ENCODE assay signal across 1 cellular context in the genomic region with DNA sequence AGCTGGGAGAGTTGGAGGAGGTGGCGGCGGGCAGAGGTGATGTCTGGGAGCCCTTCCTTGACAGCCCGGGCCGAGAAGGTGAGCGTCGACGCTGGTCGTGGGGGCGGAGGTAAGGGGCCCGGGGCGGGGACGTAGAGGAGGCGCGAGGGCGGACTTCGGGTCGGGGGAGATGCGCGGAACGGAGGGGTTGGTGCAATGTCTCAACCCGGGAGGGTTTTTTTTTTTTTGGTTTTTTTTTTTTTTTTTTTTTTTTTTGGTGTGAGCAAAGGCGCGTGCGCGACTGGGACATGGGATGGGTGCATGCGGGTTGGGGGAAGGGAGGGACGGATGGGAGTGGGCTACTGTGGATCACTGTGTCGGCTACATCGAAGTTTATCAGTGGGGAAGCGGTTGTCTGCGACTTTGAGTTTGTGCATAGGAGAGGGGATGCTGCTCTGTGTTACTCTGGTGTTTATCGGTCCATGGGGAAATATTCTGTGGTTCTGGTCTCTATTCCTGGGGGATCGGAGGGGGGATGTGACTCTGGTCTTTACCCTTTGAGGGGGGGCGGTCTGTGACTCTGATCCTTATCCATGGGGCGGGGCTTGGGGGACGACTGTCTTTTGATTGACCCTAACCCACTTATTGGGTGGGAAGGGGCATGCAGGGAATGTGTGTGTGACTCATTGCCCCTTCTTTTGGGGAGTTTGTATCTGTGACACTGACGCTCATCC.
A peak's percentile ranks its signal among the peaks of the same experiment; 100 is the strongest.
TF ChIP-seq lines count a peak whose summit lies in the region.

No MANE protein-coding gene starts in this region.

TF ChIP-seq in K562, 482 proteins besides CTCF, POLR2A, EP300 and RAD21 (continues in another document):
- TF ChIP-seq NFATC3 (IDR thresholded peaks at IDR 0.05) (no peak), EZH2 (IDR thresholded peaks at IDR 0.05; ENCODE audit: borderline replicate concordance, low read depth, low read length) (no peak), DNMT1 (IDR thresholded peaks at IDR 0.05) (no peak), ZNF584 (CRISPR knock-in tag; IDR thresholded peaks at IDR 0.05; ENCODE audit: low read depth) (no peak), GABPA (tag; conservative IDR thresholded peaks at IDR 0.05; ENCODE audit: low read depth) (no peak), RBM22 (IDR thresholded peaks at IDR 0.05; ENCODE audit: low read depth, low read length, poor library complexity, severe bottlenecking) (peak; percentile 42), PHTF2 (CRISPR knock-in tag; IDR thresholded peaks at IDR 0.05) (no peak), PCBP1 (IDR thresholded peaks at IDR 0.05; ENCODE audit: low read depth, low read length, poor library complexity, severe bottlenecking) (no peak), MYBL2 (IDR thresholded peaks at IDR 0.05; ENCODE audit: low read depth) (no peak), MYBL2 (CRISPR knock-in tag; IDR thresholded peaks at IDR 0.05; ENCODE audit: borderline replicate concordance) (no peak), EGR1 (conservative IDR thresholded peaks at IDR 0.05) (peak; percentile 60), MTF1 (CRISPR knock-in tag; IDR thresholded peaks at IDR 0.05; ENCODE audit: borderline replicate concordance) (no peak), KAT8 (IDR thresholded peaks at IDR 0.05; ENCODE audit: low read depth) (no peak), RNF2 (IDR thresholded peaks at IDR 0.05) (no peak), STAG1 (CRISPR knock-in tag; IDR thresholded peaks at IDR 0.05; ENCODE audit: borderline replicate concordance) (no peak), GABPB2 (CRISPR knock-in tag; conservative IDR thresholded peaks at IDR 0.05) (no peak), ZNF239 (CRISPR knock-in tag; IDR thresholded peaks at IDR 0.05) (no peak), KDM2B (CRISPR knock-in tag; IDR thresholded peaks at IDR 0.05) (no peak), ZC3H4 (CRISPR knock-in tag; IDR thresholded peaks at IDR 0.05; ENCODE audit: borderline replicate concordance) (no peak), CREM (IDR thresholded peaks at IDR 0.05; ENCODE audit: low read depth) (peak; percentile 2), ZNF41 (CRISPR knock-in tag; conservative IDR thresholded peaks at IDR 0.05) (no peak), RBM15 (IDR thresholded peaks at IDR 0.05; ENCODE audit: insufficient read depth, low read length) (no peak), PHF20 (IDR thresholded peaks at IDR 0.05; ENCODE audit: partially characterized antibody) (peak; percentile 36), KAT2B (IDR thresholded peaks at IDR 0.05; ENCODE audit: low read depth, low read length) (no peak), YY1 (IDR thresholded peaks at IDR 0.05; ENCODE audit: borderline replicate concordance in 1 of 3, control insufficient read depth in 1 of 3, extremely low read depth in 1 of 3, insufficient read depth in 3 of 3, insufficient read length in 1 of 3, insufficient replicate concordance in 2 of 3, low read depth in 1 of 3, low read length in 2 of 3) (no peak), ZNF436 (CRISPR knock-in tag; IDR thresholded peaks at IDR 0.05) (no peak), SRF (CRISPR knock-in tag; IDR thresholded peaks at IDR 0.05) (no peak), BRD4 (IDR thresholded peaks at IDR 0.05) (peak; percentile 67; the same call in 1 of the 2 replicates), HDAC1 (IDR thresholded peaks at IDR 0.05) (no peak), SMAD2 (IDR thresholded peaks at IDR 0.05; ENCODE audit: low read depth, low read length) (no peak), HIVEP1 (CRISPR knock-in tag; IDR thresholded peaks at IDR 0.05) (no peak), MIER1 (IDR thresholded peaks at IDR 0.05; ENCODE audit: low read depth) (no peak), PYGO2 (tag; IDR thresholded peaks at IDR 0.05) (no peak), SMAD1 (IDR thresholded peaks at IDR 0.05; ENCODE audit: low read depth, low read length, partially characterized antibody) (no peak), ZNF274 (IDR thresholded peaks at IDR 0.05; ENCODE audit: borderline replicate concordance, low read depth, low read length) (no peak), BCL6 (CRISPR knock-in tag; IDR thresholded peaks at IDR 0.05) (no peak), ZNF384 (IDR thresholded peaks at IDR 0.05; ENCODE audit: low read depth, low read length) (peak; percentile 58), ZNF316 (IDR thresholded peaks at IDR 0.05) (no peak), SIN3A (IDR thresholded peaks at IDR 0.05; ENCODE audit: borderline replicate concordance in 2 of 2, control insufficient read depth in 1 of 2, low read depth in 2 of 2, low read length in 2 of 2) (no peak), ERF (CRISPR knock-in tag; IDR thresholded peaks at IDR 0.05) (no peak), GATAD2A (IDR thresholded peaks at IDR 0.05) (no peak)
- TF ChIP-seq, protein P1, sequence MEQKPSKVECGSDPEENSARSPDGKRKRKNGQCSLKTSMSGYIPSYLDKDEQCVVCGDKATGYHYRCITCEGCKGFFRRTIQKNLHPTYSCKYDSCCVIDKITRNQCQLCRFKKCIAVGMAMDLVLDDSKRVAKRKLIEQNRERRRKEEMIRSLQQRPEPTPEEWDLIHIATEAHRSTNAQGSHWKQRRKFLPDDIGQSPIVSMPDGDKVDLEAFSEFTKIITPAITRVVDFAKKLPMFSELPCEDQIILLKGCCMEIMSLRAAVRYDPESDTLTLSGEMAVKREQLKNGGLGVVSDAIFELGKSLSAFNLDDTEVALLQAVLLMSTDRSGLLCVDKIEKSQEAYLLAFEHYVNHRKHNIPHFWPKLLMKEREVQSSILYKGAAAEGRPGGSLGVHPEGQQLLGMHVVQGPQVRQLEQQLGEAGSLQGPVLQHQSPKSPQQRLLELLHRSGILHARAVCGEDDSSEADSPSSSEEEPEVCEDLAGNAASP (IDR thresholded peaks at IDR 0.05), result no peak
- TF ChIP-seq, protein P2, sequence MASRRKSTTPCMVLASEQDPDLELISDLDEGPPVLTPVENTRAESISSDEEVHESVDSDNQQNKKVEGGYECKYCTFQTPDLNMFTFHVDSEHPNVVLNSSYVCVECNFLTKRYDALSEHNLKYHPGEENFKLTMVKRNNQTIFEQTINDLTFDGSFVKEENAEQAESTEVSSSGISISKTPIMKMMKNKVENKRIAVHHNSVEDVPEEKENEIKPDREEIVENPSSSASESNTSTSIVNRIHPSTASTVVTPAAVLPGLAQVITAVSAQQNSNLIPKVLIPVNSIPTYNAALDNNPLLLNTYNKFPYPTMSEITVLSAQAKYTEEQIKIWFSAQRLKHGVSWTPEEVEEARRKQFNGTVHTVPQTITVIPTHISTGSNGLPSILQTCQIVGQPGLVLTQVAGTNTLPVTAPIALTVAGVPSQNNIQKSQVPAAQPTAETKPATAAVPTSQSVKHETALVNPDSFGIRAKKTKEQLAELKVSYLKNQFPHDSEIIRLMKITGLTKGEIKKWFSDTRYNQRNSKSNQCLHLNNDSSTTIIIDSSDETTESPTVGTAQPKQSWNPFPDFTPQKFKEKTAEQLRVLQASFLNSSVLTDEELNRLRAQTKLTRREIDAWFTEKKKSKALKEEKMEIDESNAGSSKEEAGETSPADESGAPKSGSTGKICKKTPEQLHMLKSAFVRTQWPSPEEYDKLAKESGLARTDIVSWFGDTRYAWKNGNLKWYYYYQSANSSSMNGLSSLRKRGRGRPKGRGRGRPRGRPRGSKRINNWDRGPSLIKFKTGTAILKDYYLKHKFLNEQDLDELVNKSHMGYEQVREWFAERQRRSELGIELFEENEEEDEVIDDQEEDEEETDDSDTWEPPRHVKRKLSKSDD (conservative IDR thresholded peaks at IDR 0.05; ENCODE audit: low read length), result no peak
- TF ChIP-seq, protein P3, sequence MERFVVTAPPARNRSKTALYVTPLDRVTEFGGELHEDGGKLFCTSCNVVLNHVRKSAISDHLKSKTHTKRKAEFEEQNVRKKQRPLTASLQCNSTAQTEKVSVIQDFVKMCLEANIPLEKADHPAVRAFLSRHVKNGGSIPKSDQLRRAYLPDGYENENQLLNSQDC (CRISPR knock-in tag; IDR thresholded peaks at IDR 0.05), result no peak
- TF ChIP-seq, protein P4, sequence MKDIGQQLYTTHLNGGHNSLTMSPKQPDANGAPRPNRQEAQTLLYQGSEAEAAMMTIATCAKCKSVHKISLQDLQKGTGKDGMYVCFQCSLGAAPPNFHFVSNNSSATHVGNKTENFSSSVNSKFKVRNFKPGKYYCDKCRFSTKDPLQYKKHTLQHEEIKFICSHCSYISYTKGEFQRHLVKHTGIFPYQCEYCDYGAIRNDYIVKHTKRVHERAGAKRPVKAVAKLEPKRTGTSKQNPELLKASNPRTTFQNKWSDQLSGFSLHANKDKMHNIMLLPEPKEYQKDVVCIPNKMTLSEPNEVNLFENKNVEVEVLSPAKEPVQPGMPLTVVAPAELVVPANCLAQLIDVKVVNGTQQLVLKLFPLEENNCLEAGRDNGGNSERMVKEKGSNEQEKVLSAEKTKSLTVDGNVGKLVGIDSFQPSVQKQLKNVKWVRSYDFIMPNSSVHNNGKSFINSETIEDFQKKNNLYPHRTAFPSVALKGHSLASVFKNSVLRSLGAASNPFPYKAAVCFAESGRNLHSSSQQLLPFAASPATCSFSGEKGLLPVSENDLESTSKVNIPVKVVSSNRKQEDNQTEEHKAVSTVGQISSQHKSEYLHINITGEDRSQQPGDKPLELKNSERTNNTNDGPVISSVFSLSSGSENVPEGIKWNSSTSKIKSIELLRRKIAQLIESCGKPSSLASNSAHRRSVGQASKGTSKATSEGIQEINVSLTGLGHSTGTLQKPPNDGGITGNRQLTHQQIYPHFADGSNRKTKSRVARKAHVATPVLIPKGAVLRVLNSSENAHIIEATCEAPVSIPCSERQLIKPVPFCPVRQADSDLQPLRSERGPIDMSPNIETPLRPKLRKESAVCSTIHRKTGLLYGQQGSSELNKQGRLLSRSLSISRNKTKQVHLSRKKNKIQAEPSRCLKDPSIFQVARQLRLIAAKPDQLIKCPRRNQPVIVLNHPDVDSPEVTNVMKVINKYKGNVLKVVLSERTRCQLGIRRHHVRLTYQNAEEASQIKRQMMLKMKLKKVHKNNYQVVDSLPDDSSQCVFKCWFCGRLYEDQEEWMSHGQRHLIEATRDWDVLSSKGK (CRISPR knock-in tag; IDR thresholded peaks at IDR 0.05), result no peak
- TF ChIP-seq, protein P5, sequence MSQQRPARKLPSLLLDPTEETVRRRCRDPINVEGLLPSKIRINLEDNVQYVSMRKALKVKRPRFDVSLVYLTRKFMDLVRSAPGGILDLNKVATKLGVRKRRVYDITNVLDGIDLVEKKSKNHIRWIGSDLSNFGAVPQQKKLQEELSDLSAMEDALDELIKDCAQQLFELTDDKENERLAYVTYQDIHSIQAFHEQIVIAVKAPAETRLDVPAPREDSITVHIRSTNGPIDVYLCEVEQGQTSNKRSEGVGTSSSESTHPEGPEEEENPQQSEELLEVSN (IDR thresholded peaks at IDR 0.05; ENCODE audit: borderline replicate concordance in 1 of 2, extremely low read depth in 1 of 2, insufficient read depth in 1 of 2, insufficient read length in 1 of 2, low read depth in 1 of 2, low read length in 1 of 2, poor library complexity in 1 of 2, severe bottlenecking in 1 of 2), result no peak
- TF ChIP-seq, protein P6, sequence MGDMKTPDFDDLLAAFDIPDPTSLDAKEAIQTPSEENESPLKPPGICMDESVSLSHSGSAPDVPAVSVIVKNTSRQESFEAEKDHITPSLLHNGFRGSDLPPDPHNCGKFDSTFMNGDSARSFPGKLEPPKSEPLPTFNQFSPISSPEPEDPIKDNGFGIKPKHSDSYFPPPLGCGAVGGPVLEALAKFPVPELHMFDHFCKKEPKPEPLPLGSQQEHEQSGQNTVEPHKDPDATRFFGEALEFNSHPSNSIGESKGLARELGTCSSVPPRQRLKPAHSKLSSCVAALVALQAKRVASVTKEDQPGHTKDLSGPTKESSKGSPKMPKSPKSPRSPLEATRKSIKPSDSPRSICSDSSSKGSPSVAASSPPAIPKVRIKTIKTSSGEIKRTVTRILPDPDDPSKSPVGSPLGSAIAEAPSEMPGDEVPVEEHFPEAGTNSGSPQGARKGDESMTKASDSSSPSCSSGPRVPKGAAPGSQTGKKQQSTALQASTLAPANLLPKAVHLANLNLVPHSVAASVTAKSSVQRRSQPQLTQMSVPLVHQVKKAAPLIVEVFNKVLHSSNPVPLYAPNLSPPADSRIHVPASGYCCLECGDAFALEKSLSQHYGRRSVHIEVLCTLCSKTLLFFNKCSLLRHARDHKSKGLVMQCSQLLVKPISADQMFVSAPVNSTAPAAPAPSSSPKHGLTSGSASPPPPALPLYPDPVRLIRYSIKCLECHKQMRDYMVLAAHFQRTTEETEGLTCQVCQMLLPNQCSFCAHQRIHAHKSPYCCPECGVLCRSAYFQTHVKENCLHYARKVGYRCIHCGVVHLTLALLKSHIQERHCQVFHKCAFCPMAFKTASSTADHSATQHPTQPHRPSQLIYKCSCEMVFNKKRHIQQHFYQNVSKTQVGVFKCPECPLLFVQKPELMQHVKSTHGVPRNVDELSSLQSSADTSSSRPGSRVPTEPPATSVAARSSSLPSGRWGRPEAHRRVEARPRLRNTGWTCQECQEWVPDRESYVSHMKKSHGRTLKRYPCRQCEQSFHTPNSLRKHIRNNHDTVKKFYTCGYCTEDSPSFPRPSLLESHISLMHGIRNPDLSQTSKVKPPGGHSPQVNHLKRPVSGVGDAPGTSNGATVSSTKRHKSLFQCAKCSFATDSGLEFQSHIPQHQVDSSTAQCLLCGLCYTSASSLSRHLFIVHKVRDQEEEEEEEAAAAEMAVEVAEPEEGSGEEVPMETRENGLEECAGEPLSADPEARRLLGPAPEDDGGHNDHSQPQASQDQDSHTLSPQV (IDR thresholded peaks at IDR 0.05), result no peak
